In genomic region chr16:88460496-88461169, GRCh38 we compare ENCODE assay signal across 25 cellular contexts.
"Had no signal": no experiment of that assay in that cellular context is flagged by ENCODE, and none has a peak within 500 bp of the region (broad histone marks: within the 10 kb centered on the region; RNA-seq: fewer than 3 reads in every experiment).

No MANE protein-coding gene starts in this region.

- H3K27ac ChIP-seq: epithelial cell of prostate, heart left ventricle, left ventricle myocardium inferior, neutrophil, pancreas, psoas muscle, suprapubic skin, transverse colon, uterus had no signal

- ATAC-seq: activated T-cell treated with anti-CD3 and anti-CD28 coated beads, Interleukin-2, amount 50 U/mL, for 4 hours; naive thymus-derived CD8-positive, alpha-beta T cell; psoas muscle had no signal

- DNase-seq: activated CD4-positive, alpha-beta T cell treated with anti-CD3 and anti-CD28 coated beads, Interleukin-2, amount 50 U/mL, for 48 hours; activated CD8-positive, alpha-beta memory T cell treated with anti-CD3 and anti-CD28 coated beads, Interleukin-2, amount 50 U/mL, for 48 hours; activated naive CD4-positive, alpha-beta T cell treated with Interleukin-2 at 50 U/mL for 16 hours; activated naive CD8-positive, alpha-beta T cell treated with anti-CD3 and anti-CD28 coated beads, Interleukin-2, amount 10 ng/mL, durations not matched to agents 7 days and 5 days; activated T-cell treated with anti-CD3 and anti-CD28 coated beads, Interleukin-2, amount 50 U/mL, for 4 hours; amniotic stem cell; cortex of kidney; heart left ventricle; kidney; left ventricle myocardium inferior; naive thymus-derived CD8-positive, alpha-beta T cell; psoas muscle; stimulated activated CD4-positive, alpha-beta T cell treated with anti-CD3 and anti-CD28 coated beads, Interleukin-12 subunit alpha, Interleukin-12 subunit beta, amount 100 ng/mL, for 4 hours; T-helper 1 cell; T-helper 9 cell; transverse colon; uterus had no signal

- H3K4me3 ChIP-seq: heart left ventricle, left ventricle myocardium inferior, pancreas, psoas muscle, right atrium auricular region, suprapubic skin, transverse colon, uterus had no signal

- H3K27ac Mint-ChIP-seq: activated naive CD8-positive, alpha-beta T cell treated with anti-CD3 and anti-CD28 coated beads, Interleukin-2, amount 10 ng/mL, durations not matched to agents 7 days and 5 days; activated T-helper 2 cell treated with anti-CD3 and anti-CD28 coated beads, Interferon-gamma antibody, Interleukin-2, Interleukin-4, amounts not matched to agents 10 μg/mL and 5 μg/mL and 100 μg/mL, durations not matched to agents 14 hours and 24 hours and 36 hours had no signal

- H3K27me3 ChIP-seq: pancreas, right atrium auricular region, suprapubic skin, transverse colon had no signal

- H3K9me3 ChIP-seq: heart left ventricle, left ventricle myocardium inferior, neutrophil, pancreas, psoas muscle, right atrium auricular region, stomach, suprapubic skin, transverse colon, uterus had no signal

- H3K4me3 Mint-ChIP-seq: activated naive CD8-positive, alpha-beta T cell treated with anti-CD3 and anti-CD28 coated beads, Interleukin-2, amount 10 ng/mL, durations not matched to agents 7 days and 5 days; activated T-cell treated with anti-CD3 and anti-CD28 coated beads, Interleukin-2, amount 50 U/mL, for 4 hours; WTC11 had no signal

- H3K36me3 Mint-ChIP-seq: naive thymus-derived CD8-positive, alpha-beta T cell; WTC11 had no signal

- H3K9me3 Mint-ChIP-seq: activated naive CD8-positive, alpha-beta T cell treated with anti-CD3 and anti-CD28 coated beads, Interleukin-2, amount 10 ng/mL, durations not matched to agents 7 days and 5 days; activated T-cell treated with anti-CD3 and anti-CD28 coated beads, Interleukin-2, amount 50 U/mL, for 4 hours; activated T-helper 2 cell treated with anti-CD3 and anti-CD28 coated beads, Interferon-gamma antibody, Interleukin-2, Interleukin-4, amounts not matched to agents 10 μg/mL and 5 μg/mL and 100 μg/mL, durations not matched to agents 14 hours and 24 hours and 36 hours; WTC11 had no signal

- H3K36me3 ChIP-seq: heart left ventricle, left ventricle myocardium inferior, neutrophil, pancreas, right atrium auricular region, stomach, suprapubic skin, transverse colon, uterus had no signal

- H3K27me3 Mint-ChIP-seq: activated naive CD8-positive, alpha-beta T cell treated with anti-CD3 and anti-CD28 coated beads, Interleukin-2, amount 10 ng/mL, durations not matched to agents 7 days and 5 days; naive thymus-derived CD8-positive, alpha-beta T cell had no signal
